ENCODE assay signal across 11 cellular contexts in genomic region chr14:102589761-102590290, GRCh38. TPM values are rescaled to one million over a fixed set of nuclear protein-coding genes. Genes with fewer than 3 reads are reported as not detected.
DNase-seq lines count a peak whose midpoint lies in the region; TF ChIP-seq lines count a peak whose summit lies in the region.
"Had no signal": no experiment of that assay in that cellular context is flagged by ENCODE, and none has a peak within 500 bp of the region (broad histone marks: within the 10 kb centered on the region; RNA-seq: fewer than 3 reads in every experiment).

No MANE protein-coding gene starts in this region.

- BruUV-seq in PC-9 (replicated peaks; lab: Mats Ljungman, UMichigan), result no TSS peak

- H3K36me3 Mint-ChIP-seq in T-helper 1 cell treated with Interleukin-12 subunit alpha and Interleukin-12 subunit beta and Interleukin-4 antibody, amounts not matched to agents 30 μg/mL and 1 μg/mL, for 36 hours (ENCODE audit: low read depth), result peaks cover 2% of the 10 kb centered on the region
- peaks cover 4% of the 10 kb centered on the region for H3K36me3 Mint-ChIP-seq in endothelial cell (ENCODE audit: low read depth, unreplicated experiment)

- H2AFZ ChIP-seq in PC-9 (no peak overlapping the region), osteoblast (ENCODE audit: low read length) (no peak overlapping the region)

- H3K4me1 ChIP-seq in PC-9 (replicated peaks; ENCODE audit: insufficient read depth) (peaks cover 37% of the 10 kb centered on the region), neutrophil (ENCODE audit: control insufficient read depth in 1 of 2, insufficient read depth in 1 of 2, low read depth in 1 of 2, low read length in 1 of 2) (peaks cover 16 to 19% of the 10 kb centered on the region in 2 experiments), osteoblast (ENCODE audit: insufficient read depth, low read length) (peaks cover 24% of the 10 kb centered on the region)

- H3K27ac ChIP-seq in PC-9, result peak overlapping the region; percentile 96
- H3K27ac ChIP-seq in neutrophil, result peak overlapping the region; percentile 99
- H3K27ac ChIP-seq in osteoblast (ENCODE audit: low read depth, low read length), result no peak overlapping the region
- H3K27ac ChIP-seq: 22Rv1, brain microvascular endothelial cell had no signal

- intact Hi-C loops in PC-9 (cut with micrococcal nuclease; ENCODE audit: unreplicated experiment), result loop anchor here (5.0 kb wide), 2 partner anchors 337 to 537 kb away; no protein-coding TSS in a partner anchor

- peak overlapping the region; percentile 38 for H3K27ac Mint-ChIP-seq in T-helper 1 cell treated with Interleukin-12 subunit alpha and Interleukin-12 subunit beta and Interleukin-4 antibody, amounts not matched to agents 30 μg/mL and 1 μg/mL, for 36 hours
- H3K27ac Mint-ChIP-seq in endothelial cell (ENCODE audit: unreplicated experiment), result no peak overlapping the region

- H3K27me3 ChIP-seq in PC-9 (ENCODE audit: insufficient read depth, low read depth), result no peaks in the 10 kb centered on the region
- no peaks in the 10 kb centered on the region for H3K27me3 ChIP-seq in neutrophil
- H3K27me3 ChIP-seq in osteoblast (ENCODE audit: insufficient read depth, low read length), result no peaks in the 10 kb centered on the region
- H3K27me3 ChIP-seq: brain microvascular endothelial cell had no signal

- POLR2A ChIA-PET in PC-9 (lab: Charles Lee; ENCODE audit: unreplicated experiment), result interaction anchor here (0.6 to 0.7 kb wide), 3 partner anchors 20 to 119 kb away, joined by 3 to 4 read pairs (median 3); no protein-coding TSS in a partner anchor

- H3K9me2 ChIP-seq in PC-9 (ENCODE audit: insufficient read depth), result no peaks in the 10 kb centered on the region

- H3K79me2 ChIP-seq in PC-9 (ENCODE audit: low read depth) (peaks cover 37% of the 10 kb centered on the region), osteoblast (ENCODE audit: insufficient read depth, low read length) (peaks cover 19% of the 10 kb centered on the region)

- H3K9me3 ChIP-seq in PC-9 (ENCODE audit: insufficient read depth, low read depth) (no peaks in the 10 kb centered on the region), neutrophil (no peaks in the 10 kb centered on the region), osteoblast (ENCODE audit: low read depth, low read length) (no peaks in the 10 kb centered on the region)

- peaks cover 11% of the 10 kb centered on the region for H3K27me3 Mint-ChIP-seq in T-helper 1 cell treated with Interleukin-12 subunit alpha and Interleukin-12 subunit beta and Interleukin-4 antibody, amounts not matched to agents 30 μg/mL and 1 μg/mL, for 36 hours (ENCODE audit: low read depth)
- H3K27me3 Mint-ChIP-seq in endothelial cell (ENCODE audit: unreplicated experiment), result peaks cover 16% of the 10 kb centered on the region

- H3K4me3 Mint-ChIP-seq in T-helper 1 cell treated with Interleukin-12 subunit alpha and Interleukin-12 subunit beta and Interleukin-4 antibody, amounts not matched to agents 30 μg/mL and 1 μg/mL, for 36 hours, result peak overlapping the region; percentile 56
- H3K4me3 Mint-ChIP-seq in endothelial cell (ENCODE audit: unreplicated experiment), result peak overlapping the region; percentile 67

- H3K36me3 ChIP-seq in PC-9 (ENCODE audit: low read depth) (peaks cover under 1% of the 10 kb centered on the region; the same call in 1 of the 2 replicates), neutrophil (no peaks in the 10 kb centered on the region), osteoblast (ENCODE audit: insufficient read depth, low read length) (no peaks in the 10 kb centered on the region)
- H3K36me3 ChIP-seq: brain microvascular endothelial cell had no signal

- CTCF ChIA-PET in PC-9 (lab: Charles Lee), result no interaction called here

- H3K4me1 Mint-ChIP-seq in T-helper 1 cell treated with Interleukin-12 subunit alpha and Interleukin-12 subunit beta and Interleukin-4 antibody, amounts not matched to agents 30 μg/mL and 1 μg/mL, for 36 hours (ENCODE audit: low read depth), result peaks cover 13% of the 10 kb centered on the region
- H3K4me1 Mint-ChIP-seq in endothelial cell (ENCODE audit: unreplicated experiment), result peaks cover 41% of the 10 kb centered on the region

- H4K20me1 ChIP-seq in PC-9 (ENCODE audit: insufficient read depth) (peaks cover 15% of the 10 kb centered on the region), osteoblast (ENCODE audit: insufficient read depth, low read length) (peaks cover 14% of the 10 kb centered on the region)

- TF ChIP-seq CTCF in PC-9 (conservative IDR thresholded peaks at IDR 0.05) (no peak), endothelial cell (IDR thresholded peaks at IDR 0.05; ENCODE audit: unreplicated experiment) (no peak), neutrophil (IDR thresholded peaks at IDR 0.05) (no peak), osteoblast (IDR thresholded peaks at IDR 0.05; ENCODE audit: extremely low read depth, low read depth, low read length) (no peak)

- no peaks in the 10 kb centered on the region for H3K9me3 Mint-ChIP-seq in T-helper 1 cell treated with Interleukin-12 subunit alpha and Interleukin-12 subunit beta and Interleukin-4 antibody, amounts not matched to agents 30 μg/mL and 1 μg/mL, for 36 hours
- H3K9me3 Mint-ChIP-seq in endothelial cell (ENCODE audit: unreplicated experiment), result no peaks in the 10 kb centered on the region

- H3K4me2 ChIP-seq in PC-9 (peak overlapping the region; percentile 86), osteoblast (ENCODE audit: insufficient read depth, low read length) (no peak overlapping the region)

- no peak for DNase-seq in T-helper 1 cell
- DNase-seq in PC-9, result no peak
- DNase-seq in endothelial cell (ENCODE audit: low spot score), result no peak
- DNase-seq in NCI-H146 (lab: John Stamatoyannopoulos, UW), result no peak
- DNase-seq in osteoblast (ENCODE audit: insufficient read length, low spot score, missing footprints), result no peak
- no peak for DNase-seq in epidermal melanocyte (ENCODE audit: insufficient read length, low spot score)
- DNase-seq: brain microvascular endothelial cell, NCI-H524 had no signal

- H3F3A ChIP-seq in PC-9 (ENCODE audit: insufficient read depth, low read depth), result peaks cover 52% of the 10 kb centered on the region

- no peak overlapping the region for H3K4me3 ChIP-seq in PC-9
- no peak overlapping the region for H3K4me3 ChIP-seq in neutrophil (ENCODE audit: low read depth in 1 of 2, low read length in 1 of 2)
- H3K4me3 ChIP-seq in osteoblast (ENCODE audit: insufficient read depth, low read length), result no peak overlapping the region

RNA-seq across cellular contexts. Expression of gene RCOR1, which starts 2.6 kb away (rescaled TPM):
- 54.2 and 67.2 TPM in 2 replicates for total RNA-seq in PC-9 (2021)
- total RNA-seq in endothelial cell (ENCODE audit: unreplicated experiment), result 51.6 TPM
- 11.6 and 13.3 TPM in 2 replicates for total RNA-seq in osteoblast
